12 cellular contexts compared by ENCODE assay signal in the genomic region with DNA sequence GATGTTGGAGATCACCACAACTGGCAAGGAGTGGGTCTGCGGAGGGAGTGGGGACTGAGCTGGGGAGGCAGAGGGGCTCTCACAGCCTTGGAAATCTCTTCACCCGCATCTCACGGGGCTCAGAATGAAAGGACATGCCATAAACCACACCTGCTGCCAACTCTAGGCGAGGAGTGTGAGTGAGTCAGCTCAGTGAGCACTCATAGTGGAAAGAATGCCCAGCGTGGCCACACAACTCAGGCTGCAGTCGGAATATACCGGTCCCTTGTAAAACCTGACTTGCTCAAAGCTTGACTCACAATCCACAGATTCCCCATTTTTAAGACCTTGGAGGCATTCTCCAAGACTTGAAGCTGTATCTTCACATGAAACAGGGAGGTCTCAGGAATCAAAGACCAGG. TPM values are rescaled to one million over a fixed set of nuclear protein-coding genes. Genes with fewer than 3 reads are reported as not detected.
DNase-seq lines count a peak whose midpoint lies in the region; ATAC-seq and TF ChIP-seq lines count a peak whose summit lies in the region.
"Had no signal": no experiment of that assay in that cellular context is flagged by ENCODE, and none has a peak within 500 bp of the region (broad histone marks: within the 10 kb centered on the region; RNA-seq: fewer than 3 reads in every experiment).

No MANE protein-coding gene starts in this region.

- H3K27me3 Mint-ChIP-seq in stimulated activated naive CD8-positive, alpha-beta T cell treated with anti-CD3 and anti-CD28 coated beads, Interleukin-15, amount 100 ng/mL, for 72 hours = no peaks in the 10 kb centered on the region
- H3K27me3 Mint-ChIP-seq in stimulated activated memory B cell treated with anti-CD40 and anti-IgM and Interleukin-4, amounts not matched to agents 10 μg/mL and 1 μg/mL and 100 μg/mL, for 72 hours = no peaks in the 10 kb centered on the region
- H3K27me3 Mint-ChIP-seq: CD4-positive, CD25-positive, alpha-beta regulatory T cell; central memory CD8-positive, alpha-beta T cell had no signal

- H3K9me3 Mint-ChIP-seq in stimulated activated naive CD8-positive, alpha-beta T cell treated with anti-CD3 and anti-CD28 coated beads, Interleukin-15, amount 100 ng/mL, for 72 hours = no peaks in the 10 kb centered on the region
- H3K9me3 Mint-ChIP-seq in stimulated activated memory B cell treated with anti-CD40 and anti-IgM and Interleukin-4, amounts not matched to agents 10 μg/mL and 1 μg/mL and 100 μg/mL, for 72 hours = no peaks in the 10 kb centered on the region
- H3K9me3 Mint-ChIP-seq: CD4-positive, CD25-positive, alpha-beta regulatory T cell; central memory CD8-positive, alpha-beta T cell had no signal

- H3K4me1 Mint-ChIP-seq in stimulated activated naive CD8-positive, alpha-beta T cell treated with anti-CD3 and anti-CD28 coated beads, Interleukin-15, amount 100 ng/mL, for 72 hours = peaks cover 39% of the 10 kb centered on the region
- peaks cover 29% of the 10 kb centered on the region for H3K4me1 Mint-ChIP-seq in stimulated activated memory B cell treated with anti-CD40 and anti-IgM and Interleukin-4, amounts not matched to agents 10 μg/mL and 1 μg/mL and 100 μg/mL, for 72 hours

- ATAC-seq in stimulated activated naive CD8-positive, alpha-beta T cell treated with anti-CD3 and anti-CD28 coated beads, Interleukin-15, Interleukin-2, amounts not matched to agents 100 U/mL and 50 U/mL, for 24 hours = peak; percentile 37
- no peak for ATAC-seq in stimulated activated naive CD8-positive, alpha-beta T cell treated with anti-CD3 and anti-CD28 coated beads, Interleukin-15, amount 100 ng/mL, for 72 hours
- ATAC-seq in left colon (peak; percentile 38), GM21367 (IDR thresholded peaks at IDR 0.05; ENCODE audit: unreplicated experiment) (no peak)
- ATAC-seq in stimulated activated memory B cell treated with anti-CD40 and anti-IgM and Interleukin-4, amounts not matched to agents 10 μg/mL and 1 μg/mL and 100 μg/mL, for 72 hours = no peak

- in situ Hi-C loops in astrocyte of the spinal cord (cut with HindIII; ENCODE audit: low sequenced_read_pairs) = no loop called here

- H3K4me3 Mint-ChIP-seq in stimulated activated naive CD8-positive, alpha-beta T cell treated with anti-CD3 and anti-CD28 coated beads, Interleukin-15, amount 100 ng/mL, for 72 hours = no peak overlapping the region
- H3K4me3 Mint-ChIP-seq in stimulated activated memory B cell treated with anti-CD40 and anti-IgM and Interleukin-4, amounts not matched to agents 10 μg/mL and 1 μg/mL and 100 μg/mL, for 72 hours = no peak overlapping the region
- H3K4me3 Mint-ChIP-seq: central memory CD8-positive, alpha-beta T cell had no signal

- TF ChIP-seq CTCF in astrocyte of the spinal cord (IDR thresholded peaks at IDR 0.05; ENCODE audit: low read depth, low read length) = no peak

- H3K36me3 Mint-ChIP-seq in stimulated activated memory B cell treated with anti-CD40 and anti-IgM and Interleukin-4, amounts not matched to agents 10 μg/mL and 1 μg/mL and 100 μg/mL, for 72 hours = peaks cover 43% of the 10 kb centered on the region

- no peak for DNase-seq in stimulated activated naive CD8-positive, alpha-beta T cell treated with anti-CD3 and anti-CD28 coated beads, Interleukin-15, Interleukin-2, amounts not matched to agents 100 U/mL and 50 U/mL, for 24 hours
- DNase-seq in stimulated activated naive CD8-positive, alpha-beta T cell treated with anti-CD3 and anti-CD28 coated beads, Interleukin-15, amount 100 ng/mL, for 72 hours = no peak
- DNase-seq in astrocyte of the spinal cord (ENCODE audit: low read depth, low spot score) (peak; percentile 89), left colon (no peak), cortex of kidney (lab: John Stamatoyannopoulos, UW) (no peak)
- no peak for DNase-seq in stimulated activated CD4-positive, alpha-beta T cell treated with anti-CD3 and anti-CD28 coated beads, Interleukin-1b, Interleukin-23, amount 100 ng/mL, for 48 hours
- DNase-seq: CD4-positive, CD25-positive, alpha-beta regulatory T cell; midbrain; NCI-H2171 treated with DMSO at 0.1 percent for 48 hours had no signal

- intact Hi-C loops in left colon (cut with DNase I, micrococcal nuclease) = no loop called here

- H3K4me3 ChIP-seq in astrocyte of the spinal cord (ENCODE audit: low read depth, low read length) = no peak overlapping the region

- H3K27ac Mint-ChIP-seq in stimulated activated naive CD8-positive, alpha-beta T cell treated with anti-CD3 and anti-CD28 coated beads, Interleukin-15, amount 100 ng/mL, for 72 hours = no peak overlapping the region
- H3K27ac Mint-ChIP-seq in stimulated activated memory B cell treated with anti-CD40 and anti-IgM and Interleukin-4, amounts not matched to agents 10 μg/mL and 1 μg/mL and 100 μg/mL, for 72 hours = no peak overlapping the region

RNA-seq across cellular contexts. Expression of gene STAT5A, which starts 36.7 kb away (rescaled TPM):
- 10 to 100 TPM; 19.8 to 28.1 TPM for total RNA-seq in left colon

RNA-seq across cellular contexts. Expression of gene STAT5B, which starts 48.8 kb away (rescaled TPM):
- 10 to 100 TPM; 34.2 to 39.2 TPM for total RNA-seq in left colon

Comparison
In these comparisons a context has a peak if more than half of its experiments do, and no peak if none do; other contexts are left out.
1. ATAC-seq: peak in stimulated activated naive CD8-positive, alpha-beta T cell treated with anti-CD3 and anti-CD28 coated beads, Interleukin-15, Interleukin-2, amounts not matched to agents 100 U/mL and 50 U/mL, for 24 hours (single experiment) and left colon (single experiment); none in stimulated activated naive CD8-positive, alpha-beta T cell treated with anti-CD3 and anti-CD28 coated beads, Interleukin-15, amount 100 ng/mL, for 72 hours (single experiment), GM21367 (single experiment) and stimulated activated memory B cell treated with anti-CD40 and anti-IgM and Interleukin-4, amounts not matched to agents 10 μg/mL and 1 μg/mL and 100 μg/mL, for 72 hours (single experiment).